Comparison of ENCODE assay signal across 8 cellular contexts in genomic region chr19:1039646-1040475, GRCh38. TPM values are rescaled to one million over a fixed set of nuclear protein-coding genes. Genes with fewer than 3 reads are reported as not detected.
DNase-seq lines count a peak whose midpoint lies in the region; ATAC-seq and TF ChIP-seq lines count a peak whose summit lies in the region.

ABCA7 (plus strand) TSS chr19:1040107; CDS start chr19:1041362, 1,255 bp downstream.

- H3K4me3 ChIP-seq in dorsolateral prefrontal cortex: peak within 1 kb of the TSS; percentile 56 to 92 (median 74)
- H3K4me3 ChIP-seq in right lobe of liver: peak within 1 kb of the TSS; percentile 44 to 54 (median 47)

- ATAC-seq in GM19452 (IDR thresholded peaks at IDR 0.05; ENCODE audit: unreplicated experiment): peak; percentile 65
- peak; percentile 92 to 94 (median 93) for ATAC-seq in right lobe of liver

- H3K27me3 ChIP-seq in dorsolateral prefrontal cortex: no peaks in the 10 kb centered on the region
- H3K27me3 ChIP-seq in right lobe of liver: no peaks in the 10 kb centered on the region

- peak in 27 of 56 donors; percentile 9 to 42 (median 20) for TF ChIP-seq CTCF in dorsolateral prefrontal cortex (IDR thresholded peaks at IDR 0.05 in 54 of 56, conservative IDR thresholded peaks at IDR 0.05 in 2 of 56; ENCODE audit: low read depth in 1 of 56, partially characterized antibody in 56 of 56)
- no peak for TF ChIP-seq CTCF in right lobe of liver (IDR thresholded peaks at IDR 0.05)

- peak; percentile 70 for TF ChIP-seq POLR2A in right lobe of liver (IDR thresholded peaks at IDR 0.05)

- no peaks in the 10 kb centered on the region for H3K9me3 ChIP-seq in right lobe of liver

- H3K4me1 ChIP-seq in right lobe of liver: peaks cover 0 to 10% (median 3%) of the 10 kb centered on the region in 4 donors

- intact Hi-C loops in dorsolateral prefrontal cortex (cut with DNase I): loop anchor here in 1 of 2 donors (2.0 to 5.0 kb wide), 2 partner anchors 19 to 57 kb away; partner anchors contain the start of genes POLR2E, RNU6-2 and TMEM259
- intact Hi-C loops in right lobe of liver (cut with DNase I): no loop called here

- WGBS in right lobe of liver (ENCODE audit: insufficient coverage, low coverage, low lambda C conversion rate, missing lambda C conversion rate): under 1% methylated on average over 13 of the region's 56 CpGs

- peak within 1 kb of the TSS in 23 of 59 donors; percentile 3 to 69 (median 37) for H3K27ac ChIP-seq in dorsolateral prefrontal cortex
- peak within 1 kb of the TSS in 1 of 3 donors; percentile 6 for H3K27ac ChIP-seq in right lobe of liver

- DNase-seq in CD1c-positive myeloid dendritic cell (ENCODE audit: extremely low spot score) (peak; percentile 98), HK-2 (ENCODE audit: unreplicated experiment) (peak; percentile 99), NCI-H82 treated with DMSO at 0.1 percent for 48 hours (lab: John Stamatoyannopoulos, UW; ENCODE audit: unreplicated experiment) (peak; percentile 89), dorsolateral prefrontal cortex (peak; percentile 92 to 99 (median 98)), right lobe of liver (peak; percentile 99 to 100 (median 100))
- DNase-seq in activated CD4-positive, alpha-beta T cell treated with anti-CD3 and anti-CD28 coated beads, Interleukin-2, amount 50 U/mL, for 48 hours: peak; percentile 100
- peak; percentile 100 for DNase-seq in stimulated activated CD4-positive, alpha-beta T cell treated with anti-CD3 and anti-CD28 coated beads, Interleukin-4, amount 100 ng/mL, for 24 hours

- H3K36me3 ChIP-seq in right lobe of liver: no peaks in the 10 kb centered on the region

RNA-seq across cellular contexts. Expression of gene ABCA7, which starts in this region (rescaled TPM):
- total RNA-seq in dorsolateral prefrontal cortex (10 to 100 TPM; 12.5 to 56.5 (median 28.1) TPM), right lobe of liver (10 to 100 TPM in 3 of 6 experiments, 1 to 10 TPM in 3; 4.8 to 14.6 (median 9.1) TPM)
